In genomic region chr12:104443008-104443407, GRCh38 we compare ENCODE assay signal across 17 cellular contexts. TPM values are rescaled to one million over a fixed set of nuclear protein-coding genes. Genes with fewer than 3 reads are reported as not detected.
DNase-seq lines count a peak whose midpoint lies in the region; ATAC-seq and TF ChIP-seq lines count a peak whose summit lies in the region.
"Had no signal": no experiment of that assay in that cellular context is flagged by ENCODE, and none has a peak within 500 bp of the region (broad histone marks: within the 10 kb centered on the region; RNA-seq: fewer than 3 reads in every experiment).

No MANE protein-coding gene starts in this region.

- H3K36me3 Mint-ChIP-seq in activated naive CD4-positive, alpha-beta T cell treated with anti-CD3 and anti-CD28 coated beads, Interleukin-2, amount 50 U/mL, for 24 hours: peaks cover 2% of the 10 kb centered on the region
- peaks cover 8% of the 10 kb centered on the region for H3K36me3 Mint-ChIP-seq in stimulated activated memory B cell treated with anti-CD40 and anti-IgM and Interleukin-4, amounts not matched to agents 10 μg/mL and 1 μg/mL and 100 μg/mL, for 72 hours
- H3K36me3 Mint-ChIP-seq: CD14-positive monocyte; CD8-positive, alpha-beta T cell had no signal

- H3K36me3 ChIP-seq in Loucy (ENCODE audit: insufficient read depth, low read length) (no peaks in the 10 kb centered on the region), mammary epithelial cell (ENCODE audit: insufficient read depth, low read length) (no peaks in the 10 kb centered on the region)

- H3K4me3 ChIP-seq in Loucy (ENCODE audit: low read length, poor library complexity, severe bottlenecking) (no peak overlapping the region), mammary epithelial cell (replicated peaks in 1 of 3; ENCODE audit: insufficient read depth in 1 of 3, low read depth in 2 of 3, low read length in 3 of 3) (no peak overlapping the region)
- H3K4me3 ChIP-seq: GM23338 had no signal

- no peaks in the 10 kb centered on the region for H3K79me2 ChIP-seq in Loucy (ENCODE audit: insufficient read depth, low read length)
- no peaks in the 10 kb centered on the region for H3K79me2 ChIP-seq in mammary epithelial cell (ENCODE audit: insufficient read depth, low read length)

- no peaks in the 10 kb centered on the region for H3F3A ChIP-seq in Loucy (ENCODE audit: low read depth)

- in situ Hi-C loops in mammary epithelial cell (cut with MboI; ENCODE audit: low sequenced_read_pairs in 2 of 2): no loop called here

- no peak overlapping the region for H3K4me3 Mint-ChIP-seq in activated naive CD4-positive, alpha-beta T cell treated with anti-CD3 and anti-CD28 coated beads, Interleukin-2, amount 50 U/mL, for 24 hours
- no peak overlapping the region for H3K4me3 Mint-ChIP-seq in stimulated activated memory B cell treated with anti-CD40 and anti-IgM and Interleukin-4, amounts not matched to agents 10 μg/mL and 1 μg/mL and 100 μg/mL, for 72 hours
- H3K4me3 Mint-ChIP-seq: B cell; CD14-positive monocyte; CD8-positive, alpha-beta T cell; GM23338 had no signal

- POLR2A ChIA-PET in GM10248 (lab: Yijun Ruan, JAX): no interaction called here

- H4K20me1 ChIP-seq in Loucy (ENCODE audit: insufficient read depth, low read length, poor library complexity, severe bottlenecking) (no peaks in the 10 kb centered on the region), mammary epithelial cell (ENCODE audit: insufficient read depth, low read length) (no peaks in the 10 kb centered on the region)

- H3K27me3 Mint-ChIP-seq in activated naive CD4-positive, alpha-beta T cell treated with anti-CD3 and anti-CD28 coated beads, Interleukin-2, amount 50 U/mL, for 24 hours: no peaks in the 10 kb centered on the region
- H3K27me3 Mint-ChIP-seq in stimulated activated memory B cell treated with anti-CD40 and anti-IgM and Interleukin-4, amounts not matched to agents 10 μg/mL and 1 μg/mL and 100 μg/mL, for 72 hours: no peaks in the 10 kb centered on the region

- WGBS in mammary epithelial cell (ENCODE audit: low coverage, missing lambda C conversion rate): 100% methylated on average over 1 of the region's 1 CpG

- H3K4me2 ChIP-seq in Loucy (ENCODE audit: low read depth, low read length, poor library complexity, severe bottlenecking) (peak overlapping the region; percentile 7), mammary epithelial cell (ENCODE audit: insufficient read depth, low read depth, low read length) (no peak overlapping the region)
- H3K4me2 ChIP-seq: GM23338 had no signal

- dilution Hi-C loops in mammary epithelial cell (cut with HindIII; ENCODE audit: low sequenced_read_pairs): no loop called here

- no peaks in the 10 kb centered on the region for H3K9me2 ChIP-seq in Loucy (replicated peaks; ENCODE audit: low read depth, low read length)

- CTCF ChIA-PET in GM10248 (lab: Yijun Ruan, JAX) (interaction anchor here (1.2 kb wide), 1 partner anchor 61 kb away, joined by 3 read pairs; no protein-coding TSS in a partner anchor), mammary epithelial cell (lab: Charles Lee; ENCODE audit: low non-redundant PET) (no interaction called here)

- H3K9ac ChIP-seq in Loucy (ENCODE audit: low read depth, low read length, poor library complexity, severe bottlenecking) (no peak overlapping the region), mammary epithelial cell (ENCODE audit: insufficient read depth, low read length) (no peak overlapping the region)

- no TSS peak for BruUV-seq in mammary epithelial cell (replicated peaks; lab: Mats Ljungman, UMichigan)

- no peaks in the 10 kb centered on the region for H3K9me3 Mint-ChIP-seq in activated naive CD4-positive, alpha-beta T cell treated with anti-CD3 and anti-CD28 coated beads, Interleukin-2, amount 50 U/mL, for 24 hours
- peaks cover 7% of the 10 kb centered on the region for H3K9me3 Mint-ChIP-seq in stimulated activated memory B cell treated with anti-CD40 and anti-IgM and Interleukin-4, amounts not matched to agents 10 μg/mL and 1 μg/mL and 100 μg/mL, for 72 hours
- H3K9me3 Mint-ChIP-seq: CD8-positive, alpha-beta T cell; GM23338 had no signal

- H3K27me3 ChIP-seq in Loucy (ENCODE audit: insufficient read depth, low read length, poor library complexity, severe bottlenecking) (no peaks in the 10 kb centered on the region), mammary epithelial cell (ENCODE audit: insufficient read depth, low read length) (no peaks in the 10 kb centered on the region)

- H3K27ac ChIP-seq in substantia nigra (ENCODE audit: low read depth, low read length, poor library complexity, severe bottlenecking) (no peak overlapping the region), mammary epithelial cell (ENCODE audit: insufficient read depth, low read depth, low read length) (no peak overlapping the region)

- no peaks in the 10 kb centered on the region for H3K9me3 ChIP-seq in Loucy (ENCODE audit: insufficient read depth, low read depth, low read length)
- H3K9me3 ChIP-seq in mammary epithelial cell (replicated peaks; ENCODE audit: insufficient read depth, low read length): no peaks in the 10 kb centered on the region

- intact Hi-C loops in mammary epithelial cell (cut with micrococcal nuclease): no loop called here

- H2AFZ ChIP-seq in Loucy (ENCODE audit: low read length) (peak overlapping the region; percentile 9; the same call in 1 of the 2 replicates), mammary epithelial cell (ENCODE audit: low read depth, low read length) (no peak overlapping the region)
- H2AFZ ChIP-seq: GM23338 had no signal

- no peaks in the 10 kb centered on the region for H3K4me1 Mint-ChIP-seq in activated naive CD4-positive, alpha-beta T cell treated with anti-CD3 and anti-CD28 coated beads, Interleukin-2, amount 50 U/mL, for 24 hours
- H3K4me1 Mint-ChIP-seq in stimulated activated memory B cell treated with anti-CD40 and anti-IgM and Interleukin-4, amounts not matched to agents 10 μg/mL and 1 μg/mL and 100 μg/mL, for 72 hours: peaks cover 16% of the 10 kb centered on the region

- no peak for DNase-seq in activated naive CD4-positive, alpha-beta T cell treated with Interleukin-2 at 50 U/mL for 16 hours
- DNase-seq in NCI-H82 treated with DMSO at 0.1 percent for 48 hours (lab: John Stamatoyannopoulos, UW; ENCODE audit: unreplicated experiment) (peak; percentile 90), substantia nigra (lab: John Stamatoyannopoulos, UW) (no peak), GM10248 (ENCODE audit: extremely low spot score) (no peak), mammary epithelial cell (no peak)
- DNase-seq: ACHN; CD8-positive, alpha-beta T cell; COR-L47; GF-D8; H7; IMR-90 had no signal

- peaks cover 12% of the 10 kb centered on the region for H3K4me1 ChIP-seq in Loucy (ENCODE audit: insufficient read depth, low read length, poor library complexity, severe bottlenecking)
- H3K4me1 ChIP-seq in mammary epithelial cell (ENCODE audit: insufficient read depth, low read length): no peaks in the 10 kb centered on the region

- TF ChIP-seq CTCF in Loucy (conservative IDR thresholded peaks at IDR 0.05; ENCODE audit: low read length) (no peak), GM10248 (IDR thresholded peaks at IDR 0.05; ENCODE audit: control extremely low read depth, extremely low read depth, low read depth, missing control alignments) (no peak), mammary epithelial cell (conservative IDR thresholded peaks at IDR 0.05 in 1 of 2, IDR thresholded peaks at IDR 0.05 in 1 of 2; ENCODE audit: extremely low read depth in 1 of 2, insufficient read depth in 1 of 2, low read depth in 1 of 2, low read length in 2 of 2) (no peak)

- H3K27ac Mint-ChIP-seq in activated naive CD4-positive, alpha-beta T cell treated with anti-CD3 and anti-CD28 coated beads, Interleukin-2, amount 50 U/mL, for 24 hours: peak overlapping the region; percentile 2
- H3K27ac Mint-ChIP-seq in stimulated activated memory B cell treated with anti-CD40 and anti-IgM and Interleukin-4, amounts not matched to agents 10 μg/mL and 1 μg/mL and 100 μg/mL, for 72 hours: peak overlapping the region; percentile 2
- H3K27ac Mint-ChIP-seq: B cell; CD8-positive, alpha-beta T cell; GM23338 had no signal

- ATAC-seq in stimulated activated memory B cell treated with anti-CD40 and anti-IgM and Interleukin-4, amounts not matched to agents 10 μg/mL and 1 μg/mL and 100 μg/mL, for 72 hours: no peak
- ATAC-seq: CD8-positive, alpha-beta T cell; GM23338 had no signal

RNA-seq across cellular contexts. Expression of gene CHST11, which starts 13.7 kb away (rescaled TPM):
- total RNA-seq in mammary epithelial cell: 10 to 100 TPM in 1 of 2 donors, 1 to 10 TPM in 1; 7.7 to 35.5 TPM
- polyA plus RNA-seq in mammary epithelial cell: 30.3 TPM
- 64.5 TPM for polyA minus RNA-seq in mammary epithelial cell
